ENCODE assay signal across 2 cellular contexts in the genomic region with DNA sequence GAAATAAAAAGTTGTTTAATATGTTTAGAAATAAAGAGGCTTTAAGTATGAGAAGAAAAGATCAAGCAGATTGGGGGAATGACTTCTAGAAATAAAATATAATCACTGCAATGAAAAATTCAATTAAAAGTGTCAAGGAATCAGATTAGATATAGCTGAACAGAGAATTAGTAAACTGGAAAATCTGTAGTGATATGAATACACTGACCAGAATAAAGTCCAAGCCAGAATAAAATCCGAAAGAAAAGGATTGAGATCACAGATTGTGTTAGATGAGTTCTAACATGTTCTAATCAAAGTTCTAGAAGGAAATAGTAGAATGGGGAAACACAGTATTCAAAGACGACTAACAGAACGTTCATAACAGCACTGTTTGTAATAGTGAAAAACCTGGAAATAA.
TF ChIP-seq lines count a peak whose summit lies in the region.

No MANE protein-coding gene starts in this region.

TF ChIP-seq in A549, 52 proteins besides CTCF, POLR2A, EP300 and RAD21:
- TF ChIP-seq, protein P1, sequence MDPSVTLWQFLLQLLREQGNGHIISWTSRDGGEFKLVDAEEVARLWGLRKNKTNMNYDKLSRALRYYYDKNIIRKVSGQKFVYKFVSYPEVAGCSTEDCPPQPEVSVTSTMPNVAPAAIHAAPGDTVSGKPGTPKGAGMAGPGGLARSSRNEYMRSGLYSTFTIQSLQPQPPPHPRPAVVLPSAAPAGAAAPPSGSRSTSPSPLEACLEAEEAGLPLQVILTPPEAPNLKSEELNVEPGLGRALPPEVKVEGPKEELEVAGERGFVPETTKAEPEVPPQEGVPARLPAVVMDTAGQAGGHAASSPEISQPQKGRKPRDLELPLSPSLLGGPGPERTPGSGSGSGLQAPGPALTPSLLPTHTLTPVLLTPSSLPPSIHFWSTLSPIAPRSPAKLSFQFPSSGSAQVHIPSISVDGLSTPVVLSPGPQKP (IDR thresholded peaks at IDR 0.05; ENCODE audit: low read depth, low read length) = no peak
- no peak for TF ChIP-seq HOXB13 (CRISPR knock-in tag; IDR thresholded peaks at IDR 0.05; ENCODE audit: low read depth)
- no peak for TF ChIP-seq JUN (IDR thresholded peaks at IDR 0.05)
- TF ChIP-seq, protein P2, sequence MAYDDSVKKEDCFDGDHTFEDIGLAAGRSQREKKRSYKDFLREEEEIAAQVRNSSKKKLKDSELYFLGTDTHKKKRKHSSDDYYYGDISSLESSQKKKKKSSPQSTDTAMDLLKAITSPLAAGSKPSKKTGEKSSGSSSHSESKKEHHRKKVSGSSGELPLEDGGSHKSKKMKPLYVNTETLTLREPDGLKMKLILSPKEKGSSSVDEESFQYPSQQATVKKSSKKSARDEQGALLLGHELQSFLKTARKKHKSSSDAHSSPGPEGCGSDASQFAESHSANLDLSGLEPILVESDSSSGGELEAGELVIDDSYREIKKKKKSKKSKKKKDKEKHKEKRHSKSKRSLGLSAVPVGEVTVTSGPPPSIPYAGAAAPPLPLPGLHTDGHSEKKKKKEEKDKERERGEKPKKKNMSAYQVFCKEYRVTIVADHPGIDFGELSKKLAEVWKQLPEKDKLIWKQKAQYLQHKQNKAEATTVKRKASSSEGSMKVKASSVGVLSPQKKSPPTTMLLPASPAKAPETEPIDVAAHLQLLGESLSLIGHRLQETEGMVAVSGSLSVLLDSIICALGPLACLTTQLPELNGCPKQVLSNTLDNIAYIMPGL (CRISPR knock-in tag; IDR thresholded peaks at IDR 0.05; ENCODE audit: borderline replicate concordance) = no peak
- TF ChIP-seq RFX5 (IDR thresholded peaks at IDR 0.05) = no peak
- TF ChIP-seq EHMT2 (IDR thresholded peaks at IDR 0.05; ENCODE audit: low read depth) = no peak
- TF ChIP-seq ZC3H11A (IDR thresholded peaks at IDR 0.05) = no peak

TF ChIP-seq in H1, 55 proteins besides CTCF, POLR2A, EP300 and RAD21 (continued from another document):
- TF ChIP-seq EZH2 (IDR thresholded peaks at IDR 0.05; ENCODE audit: low read depth, low read length, severe bottlenecking) (no peak), EGR1 (IDR thresholded peaks at IDR 0.05; ENCODE audit: borderline replicate concordance, low read depth, low read length) (no peak), CBX5 (IDR thresholded peaks at IDR 0.05; ENCODE audit: low read depth, low read length) (no peak)
TF ChIP-seq in H1: peak in this region for 1.
